In the genomic region with DNA sequence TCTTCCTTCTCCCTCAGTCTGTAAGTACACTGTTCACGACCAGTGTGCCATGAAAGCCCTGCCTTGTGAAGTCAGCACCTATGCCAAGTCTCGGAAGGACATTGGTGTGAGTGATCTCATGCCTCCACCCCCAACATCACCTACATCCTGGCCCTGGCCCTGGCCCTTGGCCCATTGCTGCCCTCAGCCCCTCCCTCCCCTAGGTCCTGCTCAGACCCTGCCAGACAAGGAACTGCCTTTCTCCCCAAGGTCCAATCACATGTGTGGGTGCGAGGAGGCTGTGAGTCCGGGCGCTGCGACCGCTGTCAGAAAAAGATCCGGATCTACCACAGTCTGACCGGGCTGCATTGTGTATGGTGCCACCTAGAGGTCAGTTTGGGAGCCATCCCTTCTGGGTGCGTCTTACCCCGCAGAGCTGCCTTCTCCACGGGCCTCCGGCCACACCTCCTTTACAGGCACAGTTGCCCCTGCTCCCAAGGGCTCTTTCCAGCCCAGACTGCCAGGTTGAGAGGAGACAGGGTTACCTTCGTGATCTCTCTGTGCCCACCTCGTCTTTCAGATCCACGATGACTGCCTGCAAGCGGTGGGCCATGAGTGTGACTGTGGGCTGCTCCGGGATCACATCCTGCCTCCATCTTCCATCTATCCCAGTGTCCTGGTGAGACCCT, we compare ENCODE assay signal across 8 cellular contexts. TPM values are rescaled to one million over a fixed set of nuclear protein-coding genes. Genes with fewer than 3 reads are reported as not detected.
A peak's percentile ranks its signal among the peaks of the same experiment; 100 is the strongest.
DNase-seq lines count a peak whose midpoint lies in the region; ATAC-seq and TF ChIP-seq lines count a peak whose summit lies in the region.

No MANE protein-coding gene starts in this region.

- dilution Hi-C loops in mammary epithelial cell (cut with HindIII; ENCODE audit: low sequenced_read_pairs) = no loop called here

- no peaks in the 10 kb centered on the region for H3K27me3 ChIP-seq in WERI-Rb-1 (ENCODE audit: insufficient read depth, low read depth, severe bottlenecking)
- H3K27me3 ChIP-seq in mammary epithelial cell (ENCODE audit: insufficient read depth, low read length) = no peaks in the 10 kb centered on the region

- no peak overlapping the region for H3K4me3 ChIP-seq in AG09309 (ENCODE audit: control insufficient read depth, low read depth, low read length)
- no peak overlapping the region for H3K4me3 ChIP-seq in WERI-Rb-1 (ENCODE audit: low read depth, low read length)
- no peak overlapping the region for H3K4me3 ChIP-seq in mammary epithelial cell (replicated peaks in 1 of 3; ENCODE audit: insufficient read depth in 1 of 3, low read depth in 2 of 3, low read length in 3 of 3)

- peaks cover 48% of the 10 kb centered on the region for H3K4me1 ChIP-seq in mammary epithelial cell (ENCODE audit: insufficient read depth, low read length)

- ATAC-seq in GM18868 (IDR thresholded peaks at IDR 0.05; ENCODE audit: unreplicated experiment) = peak; percentile 99
- ATAC-seq in HG03108 (IDR thresholded peaks at IDR 0.05; ENCODE audit: unreplicated experiment) = peak; percentile 93

- CTCF ChIA-PET in mammary epithelial cell (lab: Charles Lee; ENCODE audit: low non-redundant PET) = interaction anchor here (0.6 to 1.6 kb wide), 2 partner anchors 10 to 211 kb away, joined by 3 to 11 read pairs; no protein-coding TSS in a partner anchor

- H3K4me2 ChIP-seq in mammary epithelial cell (ENCODE audit: insufficient read depth, low read depth, low read length) = peak overlapping the region; percentile 6

- H3K9ac ChIP-seq in mammary epithelial cell (ENCODE audit: insufficient read depth, low read length) = no peak overlapping the region

- peaks cover 70% of the 10 kb centered on the region for H3K79me2 ChIP-seq in mammary epithelial cell (ENCODE audit: insufficient read depth, low read length)

- TF ChIP-seq CTCF in AG09309 (IDR thresholded peaks at IDR 0.05; ENCODE audit: control insufficient read depth, insufficient read depth, low read depth, low read length, missing control alignments) = peak; percentile 96
- peak; percentile 97 for TF ChIP-seq CTCF in WERI-Rb-1 (IDR thresholded peaks at IDR 0.05; ENCODE audit: low read depth, low read length)
- TF ChIP-seq CTCF in mammary epithelial cell (conservative IDR thresholded peaks at IDR 0.05 in 1 of 2, IDR thresholded peaks at IDR 0.05 in 1 of 2; ENCODE audit: extremely low read depth in 1 of 2, insufficient read depth in 1 of 2, low read depth in 1 of 2, low read length in 2 of 2) = peak; percentile 88 to 94

- BruUV-seq in mammary epithelial cell (replicated peaks; lab: Mats Ljungman, UMichigan) = no TSS peak

- no peaks in the 10 kb centered on the region for H3K9me3 ChIP-seq in WERI-Rb-1 (ENCODE audit: severe bottlenecking)
- H3K9me3 ChIP-seq in mammary epithelial cell (replicated peaks; ENCODE audit: insufficient read depth, low read length) = no peaks in the 10 kb centered on the region

- no peak overlapping the region for H2AFZ ChIP-seq in mammary epithelial cell (ENCODE audit: low read depth, low read length)

- in situ Hi-C loops in mammary epithelial cell (cut with MboI; ENCODE audit: low sequenced_read_pairs in 2 of 2) = loop anchor here in 1 of 2 donors (5.0 kb wide), 2 partner anchors 123 to 198 kb away; partner anchors contain the start of genes GDF11, ORMDL2 and SARNP

- WGBS in mammary epithelial cell (ENCODE audit: low coverage, missing lambda C conversion rate) = 23% methylated on average over 12 of the region's 18 CpGs

- H3K27ac ChIP-seq in WERI-Rb-1 (no peak overlapping the region), mammary epithelial cell (ENCODE audit: insufficient read depth, low read depth, low read length) (peak overlapping the region; percentile 97)

- peak; percentile 38 for DNase-seq in AG09309 (ENCODE audit: low read depth)
- DNase-seq in NCI-H2171 treated with DMSO at 0.1 percent for 48 hours (lab: John Stamatoyannopoulos, UW) = peak; percentile 74
- DNase-seq in WERI-Rb-1 = peak; percentile 90
- DNase-seq in mammary epithelial cell = peak; percentile 82
- peak; percentile 96 for DNase-seq in islet precursor cell
- DNase-seq in stimulated activated CD4-positive, alpha-beta T cell treated with anti-CD3 and anti-CD28 coated beads, Interleukin-15, amount 100 ng/mL, for 48 hours (ENCODE audit: low read depth in 2 of 2) = peak; percentile 64 to 78

- intact Hi-C loops in mammary epithelial cell (cut with micrococcal nuclease) = loop anchor here (1.0 kb wide), 3 partner anchors 10 to 123 kb away; partner anchors contain the start of gene SARNP

- no peaks in the 10 kb centered on the region for H3K36me3 ChIP-seq in WERI-Rb-1
- peaks cover 52% of the 10 kb centered on the region for H3K36me3 ChIP-seq in mammary epithelial cell (ENCODE audit: insufficient read depth, low read length)

- H4K20me1 ChIP-seq in mammary epithelial cell (ENCODE audit: insufficient read depth, low read length) = no peaks in the 10 kb centered on the region

RNA-seq across cellular contexts. Expression of gene DGKA, which starts 9.2 kb away (rescaled TPM):
- total RNA-seq in mammary epithelial cell = 100 to 1,000 TPM; 204 to 378 TPM
- polyA plus RNA-seq in mammary epithelial cell = 195 TPM
- polyA minus RNA-seq in mammary epithelial cell = 263 TPM

RNA-seq across cellular contexts. Expression of gene PYM1, which starts 12.5 kb away (rescaled TPM):
- 10 to 100 TPM; 37.2 to 38.0 TPM for total RNA-seq in mammary epithelial cell
- polyA plus RNA-seq in mammary epithelial cell = 47.8 TPM
- polyA minus RNA-seq in mammary epithelial cell = 28.7 TPM

RNA-seq across cellular contexts. Expression of gene PMEL, which starts 25.6 kb away (rescaled TPM):
- total RNA-seq in mammary epithelial cell = 1 to 10 TPM in 1 of 2 donors, under 1 TPM in 1; 0.67 to 1.9 TPM
- 1.4 TPM for polyA plus RNA-seq in mammary epithelial cell
- polyA minus RNA-seq in mammary epithelial cell = not detected

RNA-seq across cellular contexts. Expression of gene CDK2, which starts 26.4 kb away (rescaled TPM):
- 10 to 100 TPM; 17.5 to 54.9 TPM for total RNA-seq in mammary epithelial cell
- polyA plus RNA-seq in mammary epithelial cell = 50.0 TPM
- polyA minus RNA-seq in mammary epithelial cell = 154 TPM

RNA-seq across cellular contexts. Expression of gene RAB5B, which starts 33.7 kb away (rescaled TPM):
- total RNA-seq in mammary epithelial cell = 10 to 100 TPM; 79.4 to 92.5 TPM
- 87.1 TPM for polyA plus RNA-seq in mammary epithelial cell
- polyA minus RNA-seq in mammary epithelial cell = 153 TPM

Comparison
In these comparisons a context has a peak if more than half of its experiments do, and no peak if none do; other contexts are left out.
1. DNase-seq: peak in every context shown above with its lines; median percentile 96 in islet precursor cell; 90 in WERI-Rb-1; 82 in mammary epithelial cell; 74 in NCI-H2171 treated with DMSO at 0.1 percent for 48 hours; 71 in stimulated activated CD4-positive, alpha-beta T cell treated with anti-CD3 and anti-CD28 coated beads, Interleukin-15, amount 100 ng/mL, for 48 hours; 38 in AG09309.